In genomic region chr15:64095795-64096485, GRCh38 we compare ENCODE assay signal across 8 cellular contexts. TPM values are rescaled to one million over a fixed set of nuclear protein-coding genes. Genes with fewer than 3 reads are reported as not detected.
DNase-seq lines count a peak whose midpoint lies in the region; ATAC-seq and TF ChIP-seq lines count a peak whose summit lies in the region.

Gene SNX1 (plus strand): TSS chr15:64095982. CDS start chr15:64096014, 32 bp downstream.

- H3K9me3 Mint-ChIP-seq in neural crest cell = no peaks in the 10 kb centered on the region
- no peaks in the 10 kb centered on the region for H3K9me3 Mint-ChIP-seq in stimulated activated naive CD8-positive, alpha-beta T cell treated with anti-CD3 and anti-CD28 coated beads, Interleukin-15, amount 100 ng/mL, for 72 hours

- DNase-seq in EH (ENCODE audit: low read depth) (peak; percentile 94), HCEC 1CT (peak; percentile 93), NB4 (ENCODE audit: low read depth) (peak; percentile 93), SK-MEL-5 (ENCODE audit: low read depth, low spot score) (peak; percentile 95), foreskin fibroblast (peak; percentile 92 to 98), neural crest cell (ENCODE audit: low read depth, low spot score) (peak; percentile 94)
- DNase-seq in activated naive CD4-positive, alpha-beta T cell (lab: John Stamatoyannopoulos, UW) = peak; percentile 83 to 97 (median 93)
- peak; percentile 93 to 94 for DNase-seq in stimulated activated naive CD8-positive, alpha-beta T cell treated with anti-CD3 and anti-CD28 coated beads, Interleukin-15, amount 100 ng/mL, for 72 hours

- no peaks in the 10 kb centered on the region for H3K36me3 Mint-ChIP-seq in neural crest cell (ENCODE audit: low read depth)

- no peaks in the 10 kb centered on the region for H3K27me3 Mint-ChIP-seq in neural crest cell (ENCODE audit: low read depth)
- H3K27me3 Mint-ChIP-seq in stimulated activated naive CD8-positive, alpha-beta T cell treated with anti-CD3 and anti-CD28 coated beads, Interleukin-15, amount 100 ng/mL, for 72 hours = no peaks in the 10 kb centered on the region

- peak within 1 kb of the TSS; percentile 94 for H3K4me3 Mint-ChIP-seq in neural crest cell
- H3K4me3 Mint-ChIP-seq in stimulated activated naive CD8-positive, alpha-beta T cell treated with anti-CD3 and anti-CD28 coated beads, Interleukin-15, amount 100 ng/mL, for 72 hours = peak within 1 kb of the TSS; percentile 99 to 100

- TF ChIP-seq POLR2A in NB4 (IDR thresholded peaks at IDR 0.05; ENCODE audit: extremely low read depth, insufficient read length) = peak; percentile 97

- H3K4me1 Mint-ChIP-seq in neural crest cell = peaks cover 53% of the 10 kb centered on the region
- peaks cover 65% of the 10 kb centered on the region for H3K4me1 Mint-ChIP-seq in stimulated activated naive CD8-positive, alpha-beta T cell treated with anti-CD3 and anti-CD28 coated beads, Interleukin-15, amount 100 ng/mL, for 72 hours

- peak within 1 kb of the TSS; percentile 83 for H3K4me3 ChIP-seq in NB4 (ENCODE audit: low read depth, low read length)
- peak within 1 kb of the TSS; percentile 73 to 95 for H3K4me3 ChIP-seq in foreskin fibroblast (ENCODE audit: low read depth in 1 of 2, low read length in 2 of 2)

- peak; percentile 70 for ATAC-seq in stimulated activated naive CD8-positive, alpha-beta T cell treated with anti-CD3 and anti-CD28 coated beads, Interleukin-15, amount 100 ng/mL, for 72 hours

- TF ChIP-seq CTCF in NB4 (IDR thresholded peaks at IDR 0.05; ENCODE audit: low read depth, low read length) (no peak), foreskin fibroblast (IDR thresholded peaks at IDR 0.05; ENCODE audit: low read depth, low read length) (no peak), neural crest cell (conservative IDR thresholded peaks at IDR 0.05) (peak; percentile 27)

- H3K27ac Mint-ChIP-seq in neural crest cell (ENCODE audit: unreplicated experiment) = peak within 1 kb of the TSS; percentile 98
- H3K27ac Mint-ChIP-seq in stimulated activated naive CD8-positive, alpha-beta T cell treated with anti-CD3 and anti-CD28 coated beads, Interleukin-15, amount 100 ng/mL, for 72 hours = peak within 1 kb of the TSS; percentile 99

- in situ Hi-C loops in SK-MEL-5 (cut with HindIII; ENCODE audit: low pct_unique_long_range_greater_than_20kb, low sequenced_read_pairs) = no loop called here

RNA-seq across cellular contexts. Expression of gene SNX1, which starts in this region (rescaled TPM):
- 75.5 and 94.4 TPM in 2 replicates for total RNA-seq in SK-MEL-5 (2014; rRNA removed; shearing (Covaris generic))
- 236 and 282 TPM in 2 replicates for polyA plus RNA-seq in SK-MEL-5 (2015; cell fraction: cytosol; rRNA removed)
- 256 and 261 TPM in 2 replicates for polyA plus RNA-seq in SK-MEL-5 (2015; cell fraction: nucleus; rRNA removed)
- total RNA-seq in neural crest cell = 104 and 131 TPM in 2 replicates

Comparison
In these comparisons a context has a peak if more than half of its experiments do, and no peak if none do; other contexts are left out.
1. Peak in every context shown above with its lines: DNase-seq, ATAC-seq and H3K4me3 ChIP-seq.